1 cellular context compared by ENCODE assay signal in the genomic region with DNA sequence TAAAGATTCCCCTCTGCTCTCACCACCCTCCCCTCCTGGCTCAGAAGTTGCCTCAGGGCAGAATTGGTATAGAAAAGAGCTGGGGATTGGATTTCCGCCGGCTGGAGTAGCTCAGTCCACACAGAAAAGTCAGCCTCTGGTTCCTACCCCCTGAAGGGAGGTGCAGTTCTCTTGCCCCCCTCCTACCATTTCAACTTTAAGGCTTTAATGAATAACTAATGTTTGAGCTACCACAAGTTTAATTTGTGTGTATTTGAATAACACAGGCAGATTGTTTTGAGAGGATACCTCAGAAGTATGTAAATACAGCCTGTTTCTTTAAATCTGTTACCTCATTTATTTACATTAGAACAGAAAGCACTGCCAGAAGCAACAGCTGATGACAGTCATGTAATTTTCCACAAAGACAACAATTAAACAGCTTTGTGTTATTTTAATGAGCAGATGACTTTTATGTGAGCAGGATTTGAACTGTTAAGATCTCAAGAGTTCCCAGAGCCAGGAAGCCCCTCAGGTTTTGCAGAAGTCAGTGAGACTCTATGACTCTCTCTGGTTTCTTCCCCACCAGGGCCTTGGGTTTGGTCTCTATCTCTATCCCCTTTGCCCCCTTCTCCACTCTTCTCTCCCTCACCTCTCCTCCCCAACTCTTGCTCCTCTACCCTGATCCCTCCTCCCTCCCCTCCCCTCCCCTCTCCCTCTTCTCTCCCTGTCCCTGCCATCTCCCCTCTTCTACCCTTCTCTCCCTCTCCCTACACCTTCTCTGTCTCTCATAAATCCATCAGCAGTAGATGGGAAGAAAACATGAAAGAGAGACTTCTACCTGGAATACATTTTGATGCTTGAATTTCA.
TF ChIP-seq lines count a peak whose summit lies in the region.

No MANE protein-coding gene starts in this region.

TF ChIP-seq in A549, 52 proteins besides CTCF, POLR2A, EP300 and RAD21 (continued from another document):
- TF ChIP-seq, protein P1, sequence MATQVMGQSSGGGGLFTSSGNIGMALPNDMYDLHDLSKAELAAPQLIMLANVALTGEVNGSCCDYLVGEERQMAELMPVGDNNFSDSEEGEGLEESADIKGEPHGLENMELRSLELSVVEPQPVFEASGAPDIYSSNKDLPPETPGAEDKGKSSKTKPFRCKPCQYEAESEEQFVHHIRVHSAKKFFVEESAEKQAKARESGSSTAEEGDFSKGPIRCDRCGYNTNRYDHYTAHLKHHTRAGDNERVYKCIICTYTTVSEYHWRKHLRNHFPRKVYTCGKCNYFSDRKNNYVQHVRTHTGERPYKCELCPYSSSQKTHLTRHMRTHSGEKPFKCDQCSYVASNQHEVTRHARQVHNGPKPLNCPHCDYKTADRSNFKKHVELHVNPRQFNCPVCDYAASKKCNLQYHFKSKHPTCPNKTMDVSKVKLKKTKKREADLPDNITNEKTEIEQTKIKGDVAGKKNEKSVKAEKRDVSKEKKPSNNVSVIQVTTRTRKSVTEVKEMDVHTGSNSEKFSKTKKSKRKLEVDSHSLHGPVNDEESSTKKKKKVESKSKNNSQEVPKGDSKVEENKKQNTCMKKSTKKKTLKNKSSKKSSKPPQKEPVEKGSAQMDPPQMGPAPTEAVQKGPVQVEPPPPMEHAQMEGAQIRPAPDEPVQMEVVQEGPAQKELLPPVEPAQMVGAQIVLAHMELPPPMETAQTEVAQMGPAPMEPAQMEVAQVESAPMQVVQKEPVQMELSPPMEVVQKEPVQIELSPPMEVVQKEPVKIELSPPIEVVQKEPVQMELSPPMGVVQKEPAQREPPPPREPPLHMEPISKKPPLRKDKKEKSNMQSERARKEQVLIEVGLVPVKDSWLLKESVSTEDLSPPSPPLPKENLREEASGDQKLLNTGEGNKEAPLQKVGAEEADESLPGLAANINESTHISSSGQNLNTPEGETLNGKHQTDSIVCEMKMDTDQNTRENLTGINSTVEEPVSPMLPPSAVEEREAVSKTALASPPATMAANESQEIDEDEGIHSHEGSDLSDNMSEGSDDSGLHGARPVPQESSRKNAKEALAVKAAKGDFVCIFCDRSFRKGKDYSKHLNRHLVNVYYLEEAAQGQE (IDR thresholded peaks at IDR 0.05): no peak
- TF ChIP-seq ZC3H11A (IDR thresholded peaks at IDR 0.05) (no peak), RARB (CRISPR knock-in tag; IDR thresholded peaks at IDR 0.05) (no peak), HOXB13 (CRISPR knock-in tag; IDR thresholded peaks at IDR 0.05; ENCODE audit: low read depth) (no peak), CBX8 (IDR thresholded peaks at IDR 0.05) (no peak), CEBPB (IDR thresholded peaks at IDR 0.05) (no peak), SREBF2 (IDR thresholded peaks at IDR 0.05) (no peak)
- TF ChIP-seq, protein P2, sequence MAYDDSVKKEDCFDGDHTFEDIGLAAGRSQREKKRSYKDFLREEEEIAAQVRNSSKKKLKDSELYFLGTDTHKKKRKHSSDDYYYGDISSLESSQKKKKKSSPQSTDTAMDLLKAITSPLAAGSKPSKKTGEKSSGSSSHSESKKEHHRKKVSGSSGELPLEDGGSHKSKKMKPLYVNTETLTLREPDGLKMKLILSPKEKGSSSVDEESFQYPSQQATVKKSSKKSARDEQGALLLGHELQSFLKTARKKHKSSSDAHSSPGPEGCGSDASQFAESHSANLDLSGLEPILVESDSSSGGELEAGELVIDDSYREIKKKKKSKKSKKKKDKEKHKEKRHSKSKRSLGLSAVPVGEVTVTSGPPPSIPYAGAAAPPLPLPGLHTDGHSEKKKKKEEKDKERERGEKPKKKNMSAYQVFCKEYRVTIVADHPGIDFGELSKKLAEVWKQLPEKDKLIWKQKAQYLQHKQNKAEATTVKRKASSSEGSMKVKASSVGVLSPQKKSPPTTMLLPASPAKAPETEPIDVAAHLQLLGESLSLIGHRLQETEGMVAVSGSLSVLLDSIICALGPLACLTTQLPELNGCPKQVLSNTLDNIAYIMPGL (CRISPR knock-in tag; IDR thresholded peaks at IDR 0.05; ENCODE audit: borderline replicate concordance): no peak
- TF ChIP-seq, protein P3, sequence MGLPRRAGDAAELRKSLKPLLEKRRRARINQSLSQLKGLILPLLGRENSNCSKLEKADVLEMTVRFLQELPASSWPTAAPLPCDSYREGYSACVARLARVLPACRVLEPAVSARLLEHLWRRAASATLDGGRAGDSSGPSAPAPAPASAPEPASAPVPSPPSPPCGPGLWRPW (IDR thresholded peaks at IDR 0.05): no peak
